Comparison of ENCODE assay signal across 27 cellular contexts in genomic region chr15:45331977-45332376, GRCh38. TPM values are rescaled to one million over a fixed set of nuclear protein-coding genes. Genes with fewer than 3 reads are reported as not detected.
DNase-seq lines count a peak whose midpoint lies in the region; ATAC-seq, FAIRE-seq and TF ChIP-seq lines count a peak whose summit lies in the region.
"Had no signal": no experiment of that assay in that cellular context is flagged by ENCODE, and none has a peak within 500 bp of the region (broad histone marks: within the 10 kb centered on the region; RNA-seq: fewer than 3 reads in every experiment).

No MANE protein-coding gene starts in this region.

- H3F3A ChIP-seq in neural progenitor cell (ENCODE audit: low read depth) = no peaks in the 10 kb centered on the region

- no TSS peak for BruUV-seq in HepG2 (replicated peaks; lab: Mats Ljungman, UMichigan)

- CTCF ChIA-PET in HepG2 (lab: Yijun Ruan, JAX; ENCODE audit: low intra/inter-chr PET ratio, low total read pairs) = no interaction called here

- DNase-seq in HepG2 (ENCODE audit: low spot score) = no peak
- DNase-seq in right lobe of liver = no peak
- DNase-seq in left ventricle myocardium superior = no peak
- no peak for DNase-seq in neural progenitor cell (ENCODE audit: low spot score)
- no peak for DNase-seq in NCI-H2107 (lab: John Stamatoyannopoulos, UW)
- DNase-seq in effector memory CD8-positive, alpha-beta T cell = no peak
- no peak for DNase-seq in stimulated activated effector memory CD8-positive, alpha-beta T cell treated with anti-CD3 and anti-CD28 coated beads, Interleukin-12 subunit alpha, Interleukin-12 subunit beta, amount 100 ng/mL, for 72 hours (ENCODE audit: low spot score in 2 of 2)
- DNase-seq in NAMALWA (ENCODE audit: low spot score) = no peak
- DNase-seq: activated CD4-positive, alpha-beta memory T cell treated with anti-CD3 and anti-CD28 coated beads, Interleukin-2, amount 10 ng/mL, durations not matched to agents 7 days and 5 days; activated CD4-positive, CD25-positive, alpha-beta regulatory T cell treated with anti-CD3 and anti-CD28 coated beads, Interleukin-2, amount 50 U/mL, for 72 hours; activated CD8-positive, alpha-beta memory T cell treated with anti-CD3 and anti-CD28 coated beads, Interleukin-2, amount 50 U/mL, for 48 hours; anterior cingulate cortex; BE2C; cortex of kidney; foreskin keratinocyte; H9; left lung; NCI-H1105 treated with DMSO at 0.1 percent for 48 hours; NCI-H1930; nephron progenitor cell; posterior cingulate gyrus; T-helper 17 cell had no signal

- WGBS in HepG2 (ENCODE audit: low lambda C conversion rate) = 95% methylated on average over 4 of the region's 4 CpGs
- WGBS in right lobe of liver (ENCODE audit: insufficient coverage, low coverage, low lambda C conversion rate, missing lambda C conversion rate) = 79% methylated on average over 4 of the region's 4 CpGs

- in situ Hi-C loops in HepG2 (cut with HindIII; ENCODE audit: extremely low pct_ligation_motif_present, low pct_unique_long_range_greater_than_20kb) = no loop called here

- H3K27me3 ChIP-seq in HepG2 (ENCODE audit: control insufficient read depth in 1 of 2, insufficient read depth in 2 of 2, low read length in 2 of 2) = no peaks in the 10 kb centered on the region
- H3K27me3 ChIP-seq in right lobe of liver = no peaks in the 10 kb centered on the region
- H3K27me3 ChIP-seq in neural progenitor cell = no peaks in the 10 kb centered on the region
- H3K27me3 ChIP-seq: BE2C, left lung, tibial nerve had no signal

- no peak for ATAC-seq in HepG2
- ATAC-seq in right lobe of liver = no peak
- peak; percentile 67 for ATAC-seq in left ventricle myocardium superior
- no peak for ATAC-seq in effector memory CD8-positive, alpha-beta T cell (replicated peaks)
- no peak for ATAC-seq in stimulated activated effector memory CD8-positive, alpha-beta T cell treated with anti-CD3 and anti-CD28 coated beads, Interleukin-12 subunit alpha, Interleukin-12 subunit beta, amount 100 ng/mL, for 72 hours
- ATAC-seq: activated naive CD4-positive, alpha-beta T cell treated with anti-CD3 and anti-CD28 coated beads, Interleukin-2, amount 50 U/mL, for 72 hours; foreskin keratinocyte; left lung; T-helper 17 cell had no signal

- H3K4me3 Mint-ChIP-seq in neural progenitor cell = no peak overlapping the region
- H3K4me3 Mint-ChIP-seq in effector memory CD8-positive, alpha-beta T cell = no peak overlapping the region
- H3K4me3 Mint-ChIP-seq in stimulated activated effector memory CD8-positive, alpha-beta T cell treated with anti-CD3 and anti-CD28 coated beads, Interleukin-12 subunit alpha, Interleukin-12 subunit beta, amount 100 ng/mL, for 72 hours = no peak overlapping the region
- H3K4me3 Mint-ChIP-seq: activated CD4-positive, alpha-beta memory T cell treated with anti-CD3 and anti-CD28 coated beads, Interleukin-2, amount 10 ng/mL, durations not matched to agents 7 days and 5 days; H9; IgD-negative memory B cell; nephron progenitor cell; T-helper 17 cell had no signal

- H3K9ac ChIP-seq in HepG2 (ENCODE audit: insufficient read depth, low read depth, low read length) = no peak overlapping the region
- H3K9ac ChIP-seq in neural progenitor cell = no peak overlapping the region

- intact Hi-C loops in HepG2 (cut with micrococcal nuclease; ENCODE audit: unreplicated experiment) = no loop called here
- intact Hi-C loops in right lobe of liver (cut with DNase I) = no loop called here
- intact Hi-C loops in left ventricle myocardium superior (cut with micrococcal nuclease) = no loop called here

- peaks cover 10% of the 10 kb centered on the region for H3K27me3 Mint-ChIP-seq in neural progenitor cell (ENCODE audit: insufficient read depth, low read depth)
- H3K27me3 Mint-ChIP-seq in effector memory CD8-positive, alpha-beta T cell = peaks cover 14 to 40% of the 10 kb centered on the region in 2 donors

- peak overlapping the region; percentile 39 for H2AFZ ChIP-seq in HepG2 (ENCODE audit: low read length)
- peak overlapping the region; percentile 69 for H2AFZ ChIP-seq in neural progenitor cell (replicated peaks)

- TF ChIP-seq RAD21 in HepG2 (CRISPR knock-in tag; IDR thresholded peaks at IDR 0.05) = no peak

- H3K36me3 ChIP-seq in HepG2 (replicated peaks in 1 of 2; ENCODE audit: control insufficient read depth in 1 of 2, insufficient read depth in 2 of 2, low read length in 2 of 2) (no peaks in the 10 kb centered on the region), right lobe of liver (no peaks in the 10 kb centered on the region), neural progenitor cell (no peaks in the 10 kb centered on the region)
- H3K36me3 ChIP-seq: BE2C, left lung, tibial nerve had no signal

- H3K9me3 Mint-ChIP-seq in neural progenitor cell = no peaks in the 10 kb centered on the region
- no peaks in the 10 kb centered on the region for H3K9me3 Mint-ChIP-seq in effector memory CD8-positive, alpha-beta T cell
- no peaks in the 10 kb centered on the region for H3K9me3 Mint-ChIP-seq in stimulated activated effector memory CD8-positive, alpha-beta T cell treated with anti-CD3 and anti-CD28 coated beads, Interleukin-12 subunit alpha, Interleukin-12 subunit beta, amount 100 ng/mL, for 72 hours
- H3K9me3 Mint-ChIP-seq: activated CD4-positive, alpha-beta memory T cell treated with anti-CD3 and anti-CD28 coated beads, Interleukin-2, amount 10 ng/mL, durations not matched to agents 7 days and 5 days; activated naive CD4-positive, alpha-beta T cell treated with anti-CD3 and anti-CD28 coated beads, Interleukin-2, amount 50 U/mL, for 72 hours; H9; IgD-negative memory B cell; nephron progenitor cell had no signal

- H3K79me2 ChIP-seq in HepG2 (ENCODE audit: insufficient read depth, low read length) (no peaks in the 10 kb centered on the region), neural progenitor cell (ENCODE audit: low read depth) (no peaks in the 10 kb centered on the region)

- POLR2A ChIA-PET in HepG2 (lab: Yijun Ruan, JAX) = interaction anchor here (1.2 kb wide), 1 partner anchor 70 kb away, joined by 4 read pairs; a partner anchor contains a TSS

- no peak for TF ChIP-seq POLR2A in HepG2 (IDR thresholded peaks at IDR 0.05; ENCODE audit: insufficient read depth in 1 of 2, low read depth in 2 of 2, low read length in 2 of 2)
- no peak for TF ChIP-seq POLR2A in right lobe of liver (IDR thresholded peaks at IDR 0.05)

- H3K4me3 ChIP-seq in HepG2 (replicated peaks in 1 of 3; ENCODE audit: insufficient read depth in 1 of 3, low read depth in 2 of 3, low read length in 3 of 3) (no peak overlapping the region), right lobe of liver (no peak overlapping the region), neural progenitor cell (no peak overlapping the region)
- H3K4me3 ChIP-seq: left lung, SK-N-MC, tibial nerve had no signal

- no peak for TF ChIP-seq CTCF in HepG2 (CRISPR knock-in tag; IDR thresholded peaks at IDR 0.05)
- TF ChIP-seq CTCF in right lobe of liver (IDR thresholded peaks at IDR 0.05) = no peak
- no peak for TF ChIP-seq CTCF in neural progenitor cell (IDR thresholded peaks at IDR 0.05)

- H3K4me1 Mint-ChIP-seq in neural progenitor cell = peaks cover 22% of the 10 kb centered on the region
- H3K4me1 Mint-ChIP-seq in effector memory CD8-positive, alpha-beta T cell (ENCODE audit: low read depth in 2 of 2) = peaks cover 0 to 10% of the 10 kb centered on the region in 2 donors
- H3K4me1 Mint-ChIP-seq in stimulated activated effector memory CD8-positive, alpha-beta T cell treated with anti-CD3 and anti-CD28 coated beads, Interleukin-12 subunit alpha, Interleukin-12 subunit beta, amount 100 ng/mL, for 72 hours = peaks cover 4% of the 10 kb centered on the region
- H3K4me1 Mint-ChIP-seq: IgD-negative memory B cell, nephron progenitor cell had no signal

- no peak for FAIRE-seq in HepG2 (lab: Jason Lieb, UNC)
- FAIRE-seq: A204.1 had no signal

- H3K27ac Mint-ChIP-seq in neural progenitor cell = no peak overlapping the region
- no peak overlapping the region for H3K27ac Mint-ChIP-seq in effector memory CD8-positive, alpha-beta T cell
- H3K27ac Mint-ChIP-seq in stimulated activated effector memory CD8-positive, alpha-beta T cell treated with anti-CD3 and anti-CD28 coated beads, Interleukin-12 subunit alpha, Interleukin-12 subunit beta, amount 100 ng/mL, for 72 hours = no peak overlapping the region
- H3K27ac Mint-ChIP-seq: activated CD4-positive, alpha-beta memory T cell treated with anti-CD3 and anti-CD28 coated beads, Interleukin-2, amount 10 ng/mL, durations not matched to agents 7 days and 5 days; activated naive CD4-positive, alpha-beta T cell treated with anti-CD3 and anti-CD28 coated beads, Interleukin-2, amount 50 U/mL, for 72 hours; H9; IgD-negative memory B cell; nephron progenitor cell; T-helper 17 cell had no signal

- TF ChIP-seq EP300 in HepG2 (IDR thresholded peaks at IDR 0.05; ENCODE audit: low read depth in 2 of 2, low read length in 2 of 2) = no peak
- no peak for TF ChIP-seq EP300 in HepG2 (CRISPR knock-in tag; IDR thresholded peaks at IDR 0.05; ENCODE audit: borderline replicate concordance)

- peaks cover under 1% of the 10 kb centered on the region for H3K36me3 Mint-ChIP-seq in neural progenitor cell
- H3K36me3 Mint-ChIP-seq in effector memory CD8-positive, alpha-beta T cell (ENCODE audit: insufficient read depth) = no peaks in the 10 kb centered on the region
- no peaks in the 10 kb centered on the region for H3K36me3 Mint-ChIP-seq in stimulated activated effector memory CD8-positive, alpha-beta T cell treated with anti-CD3 and anti-CD28 coated beads, Interleukin-12 subunit alpha, Interleukin-12 subunit beta, amount 100 ng/mL, for 72 hours
- H3K36me3 Mint-ChIP-seq: activated naive CD4-positive, alpha-beta T cell treated with anti-CD3 and anti-CD28 coated beads, Interleukin-2, amount 50 U/mL, for 72 hours; IgD-negative memory B cell had no signal

- peak overlapping the region; percentile 23 for H3K27ac ChIP-seq in HepG2 (ENCODE audit: extremely low read length, insufficient read depth, low read length)
- no peak overlapping the region for H3K27ac ChIP-seq in right lobe of liver
- H3K27ac ChIP-seq in neural progenitor cell = no peak overlapping the region
- H3K27ac ChIP-seq: foreskin keratinocyte, left lung, SK-N-MC, tibial nerve had no signal

- H3K4me2 ChIP-seq in HepG2 (ENCODE audit: low read depth, low read length) (no peak overlapping the region), neural progenitor cell (no peak overlapping the region)

- H4K20me1 ChIP-seq in HepG2 (ENCODE audit: insufficient read depth, low read length) (no peaks in the 10 kb centered on the region), neural progenitor cell (ENCODE audit: low read depth) (no peaks in the 10 kb centered on the region)

- no peaks in the 10 kb centered on the region for H3K9me3 ChIP-seq in HepG2 (ENCODE audit: low read length)
- no peaks in the 10 kb centered on the region for H3K9me3 ChIP-seq in right lobe of liver
- H3K9me3 ChIP-seq in neural progenitor cell (ENCODE audit: low read depth) = no peaks in the 10 kb centered on the region
- H3K9me3 ChIP-seq: BE2C, left lung, tibial nerve had no signal

- H3K4me1 ChIP-seq in HepG2 (ENCODE audit: insufficient read depth, low read length) (peaks cover 79% of the 10 kb centered on the region), right lobe of liver (peaks cover 0 to 19% (median 7%) of the 10 kb centered on the region in 4 donors), neural progenitor cell (no peaks in the 10 kb centered on the region)
- H3K4me1 ChIP-seq: BE2C, foreskin keratinocyte had no signal

RNA-seq across cellular contexts. Expression of gene GATM, which starts 46.4 kb away (rescaled TPM):
- total RNA-seq in HepG2 (2016; rRNA removed; fragmentation: Illumina TruSeq; extraction: Trizol) (1.5 and 2.1 TPM in 2 replicates), right lobe of liver (1,000 to 10,000 TPM in 1 of 6 experiments, 100 to 1,000 TPM in 5; 404 to 1,363 (median 579) TPM), left ventricle myocardium superior (56.4 TPM), neural progenitor cell (ENCODE audit: low replicate concordance) (21.3 and 21.4 TPM in 2 replicates)
- 1.2 and 1.7 TPM in 2 replicates for total RNA-seq in HepG2 (2016; cell fraction: cytosol; rRNA removed; fragmentation: Illumina TruSeq; extraction: Trizol; ENCODE audit: low read depth)
- 1.5 and 2.6 TPM in 2 replicates for total RNA-seq in HepG2 (2016; cell fraction: insoluble cytoplasmic fraction; rRNA removed; fragmentation: Illumina TruSeq; extraction: Trizol)
- total RNA-seq in HepG2 (2016; cell fraction: membrane; rRNA removed; fragmentation: Illumina TruSeq; extraction: Trizol) = 1.6 and 1.7 TPM in 2 replicates
- total RNA-seq in HepG2 (2016; cell fraction: nucleus; rRNA removed; fragmentation: Illumina TruSeq; extraction: Trizol) = 4.0 and 4.1 TPM in 2 replicates
- polyA plus RNA-seq in HepG2 (2011; rRNA removed) = 13.9 and 16.8 TPM in 2 replicates
- 7.0 and 7.3 TPM in 2 replicates for polyA plus RNA-seq in HepG2 (2011; cell fraction: cytosol; rRNA removed)
- polyA plus RNA-seq in HepG2 (2011; cell fraction: nucleus; rRNA removed) = 22.1 and 26.0 TPM in 2 replicates
- 16.6 and 32.5 TPM in 2 replicates for polyA plus RNA-seq in HepG2 (2012)
- 0.26 and 0.46 TPM in 2 replicates for polyA plus RNA-seq in HepG2 (2016; cell fraction: cytosol; fragmentation: Illumina TruSeq; extraction: Trizol; ENCODE audit: low read depth)
- 0.97 TPM in 2 replicates for polyA plus RNA-seq in HepG2 (2016; cell fraction: insoluble cytoplasmic fraction; fragmentation: Illumina TruSeq; extraction: Trizol; ENCODE audit: low read depth)
- polyA plus RNA-seq in HepG2 (2016; cell fraction: membrane; fragmentation: Illumina TruSeq; extraction: Trizol; ENCODE audit: low read depth) = 0.28 and 0.72 TPM in 2 replicates
- 2.4 and 3.2 TPM in 2 replicates for polyA plus RNA-seq in HepG2 (2016; cell fraction: nucleus; fragmentation: Illumina TruSeq; extraction: Trizol; ENCODE audit: insufficient read depth, low read depth)
- 0.58 and 11.2 TPM in 2 replicates for polyA minus RNA-seq in HepG2 (2011; rRNA and poly(A)+ RNA removed; ENCODE audit: low replicate concordance)
- polyA minus RNA-seq in HepG2 (2011; cell fraction: cytosol; rRNA and poly(A)+ RNA removed) = 5.3 and 6.4 TPM in 2 replicates
- 40.2 and 42.5 TPM in 2 replicates for polyA minus RNA-seq in HepG2 (2011; cell fraction: nucleus; rRNA and poly(A)+ RNA removed)
